ENCODE assay signal across 18 cellular contexts in the genomic region with DNA sequence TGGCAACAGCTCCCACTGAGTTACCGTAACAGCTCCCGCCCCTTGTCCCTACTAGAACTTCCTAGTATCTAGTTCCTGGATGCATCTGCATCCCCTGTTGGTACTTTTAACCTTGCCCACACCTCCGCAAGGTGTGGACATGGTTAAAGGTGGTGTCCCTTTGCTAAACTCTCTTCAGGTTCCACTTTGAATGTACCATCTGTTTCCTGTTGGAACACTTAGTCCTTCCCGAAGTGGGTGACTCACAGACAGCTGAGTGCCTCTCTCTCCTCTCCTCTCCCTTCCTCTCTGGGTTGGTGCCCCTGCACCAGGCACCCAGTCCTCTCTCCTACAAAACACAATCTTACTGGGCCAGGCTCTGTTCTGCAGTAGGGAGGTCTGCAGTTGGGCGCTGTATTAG. TPM values are rescaled to one million over a fixed set of nuclear protein-coding genes. Genes with fewer than 3 reads are reported as not detected.
DNase-seq lines count a peak whose midpoint lies in the region; ATAC-seq, FAIRE-seq and TF ChIP-seq lines count a peak whose summit lies in the region.
"Had no signal": no experiment of that assay in that cellular context is flagged by ENCODE, and none has a peak within 500 bp of the region (broad histone marks: within the 10 kb centered on the region; RNA-seq: fewer than 3 reads in every experiment).

No MANE protein-coding gene starts in this region.

- H3K27me3 ChIP-seq in right atrium auricular region: no peaks in the 10 kb centered on the region
- H3K27me3 ChIP-seq: gastrocnemius medialis had no signal

- H3K9me3 ChIP-seq in right atrium auricular region: peaks cover 0 to 7% of the 10 kb centered on the region in 2 donors
- no peaks in the 10 kb centered on the region for H3K9me3 ChIP-seq in kidney (ENCODE audit: control insufficient read depth in 1 of 2, low read length in 2 of 2)
- H3K9me3 ChIP-seq: gastrocnemius medialis had no signal

- H3K9ac ChIP-seq in kidney (ENCODE audit: low read length in 2 of 2): no peak overlapping the region
- H3K9ac ChIP-seq: parathyroid adenoma had no signal

- H3K27ac ChIP-seq in right atrium auricular region (no peak overlapping the region), caudate nucleus (ENCODE audit: low read depth, low read length) (no peak overlapping the region), kidney (ENCODE audit: low read depth in 2 of 2, low read length in 2 of 2) (no peak overlapping the region)
- H3K27ac ChIP-seq: gastrocnemius medialis, parathyroid adenoma had no signal

- intact Hi-C loops in left ventricle myocardium superior (cut with micrococcal nuclease): no loop called here
- intact Hi-C loops in kidney (cut with DNase I): no loop called here

- no peak for FAIRE-seq in kidney (lab: Jason Lieb, UNC)
- FAIRE-seq: endometrium, GM12878 had no signal

- TF ChIP-seq CTCF in right atrium auricular region (IDR thresholded peaks at IDR 0.05) (no peak), fibroblast of mammary gland (conservative IDR thresholded peaks at IDR 0.05; ENCODE audit: control insufficient read depth, insufficient read depth, low read depth, low read length) (no peak), kidney (IDR thresholded peaks at IDR 0.05; ENCODE audit: borderline replicate concordance, extremely low read depth, insufficient read depth) (no peak)

- H3K4me3 ChIP-seq in right atrium auricular region (no peak overlapping the region), fibroblast of mammary gland (ENCODE audit: control insufficient read depth, low read depth, low read length) (no peak overlapping the region), kidney (ENCODE audit: low read length in 2 of 2) (no peak overlapping the region)
- H3K4me3 ChIP-seq: gastrocnemius medialis, GM12878 had no signal

- H3K36me3 ChIP-seq in right atrium auricular region (no peaks in the 10 kb centered on the region), kidney (ENCODE audit: control insufficient read depth in 1 of 2, insufficient read depth in 2 of 2, low read length in 2 of 2) (no peaks in the 10 kb centered on the region)
- H3K36me3 ChIP-seq: gastrocnemius medialis had no signal

- DNase-seq in right atrium auricular region (ENCODE audit: low spot score): peak; percentile 30
- no peak for DNase-seq in left ventricle myocardium superior
- peak; percentile 67 for DNase-seq in NCI-H510A treated with DMSO at 0.1 percent for 48 hours (lab: John Stamatoyannopoulos, UW)
- DNase-seq in fibroblast of mammary gland (ENCODE audit: low read depth): peak; percentile 39
- no peak for DNase-seq in glomerular visceral epithelial cell (ENCODE audit: extremely low spot score)
- DNase-seq in caudate nucleus (lab: John Stamatoyannopoulos, UW): no peak
- DNase-seq in kidney: no peak
- DNase-seq: activated gamma-delta T cell; anterior cingulate cortex; gastrocnemius medialis; GDM1; NCI-H226; stimulated activated CD4-positive, alpha-beta T cell treated with anti-CD3 and anti-CD28 coated beads, Interleukin-2, amount 100 ng/mL, for 24 hours; T-helper 17 cell had no signal

- H3K4me1 ChIP-seq in right atrium auricular region (no peaks in the 10 kb centered on the region), kidney (ENCODE audit: control insufficient read depth in 1 of 2, insufficient read depth in 1 of 2, low read depth in 1 of 2, low read length in 2 of 2) (no peaks in the 10 kb centered on the region)
- H3K4me1 ChIP-seq: gastrocnemius medialis, parathyroid adenoma had no signal

- no peak for ATAC-seq in left ventricle myocardium superior
- ATAC-seq in GM21390 (IDR thresholded peaks at IDR 0.05; ENCODE audit: unreplicated experiment): no peak
- ATAC-seq: gastrocnemius medialis, GM12878, T-helper 17 cell had no signal

RNA-seq across cellular contexts. Expression of gene REL, which starts 19.6 kb away (rescaled TPM):
- total RNA-seq in right atrium auricular region (1 to 10 TPM; 6.0 to 7.3 TPM), left ventricle myocardium superior (5.6 TPM), kidney (21.8 TPM)
- polyA plus RNA-seq in kidney (ENCODE audit: insufficient read depth, low read depth, low replicate concordance): 0.43 TPM

Comparison
In these comparisons a context has a peak if more than half of its experiments do, and no peak if none do; other contexts are left out.
1. DNase-seq: peak in right atrium auricular region (single experiment), NCI-H510A treated with DMSO at 0.1 percent for 48 hours (single experiment) and fibroblast of mammary gland (single experiment); none in left ventricle myocardium superior (single experiment), glomerular visceral epithelial cell (single experiment), caudate nucleus (0 of 61) and kidney (single experiment).